Comparison of ENCODE assay signal across 1 cellular context in genomic region chr5:141521244-141521781, GRCh38.
TF ChIP-seq lines count a peak whose summit lies in the region.

No MANE protein-coding gene starts in this region.

TF ChIP-seq in HCT116, 20 proteins besides CTCF, POLR2A, EP300 and RAD21 (continued from another document):
- TF ChIP-seq, protein P1, sequence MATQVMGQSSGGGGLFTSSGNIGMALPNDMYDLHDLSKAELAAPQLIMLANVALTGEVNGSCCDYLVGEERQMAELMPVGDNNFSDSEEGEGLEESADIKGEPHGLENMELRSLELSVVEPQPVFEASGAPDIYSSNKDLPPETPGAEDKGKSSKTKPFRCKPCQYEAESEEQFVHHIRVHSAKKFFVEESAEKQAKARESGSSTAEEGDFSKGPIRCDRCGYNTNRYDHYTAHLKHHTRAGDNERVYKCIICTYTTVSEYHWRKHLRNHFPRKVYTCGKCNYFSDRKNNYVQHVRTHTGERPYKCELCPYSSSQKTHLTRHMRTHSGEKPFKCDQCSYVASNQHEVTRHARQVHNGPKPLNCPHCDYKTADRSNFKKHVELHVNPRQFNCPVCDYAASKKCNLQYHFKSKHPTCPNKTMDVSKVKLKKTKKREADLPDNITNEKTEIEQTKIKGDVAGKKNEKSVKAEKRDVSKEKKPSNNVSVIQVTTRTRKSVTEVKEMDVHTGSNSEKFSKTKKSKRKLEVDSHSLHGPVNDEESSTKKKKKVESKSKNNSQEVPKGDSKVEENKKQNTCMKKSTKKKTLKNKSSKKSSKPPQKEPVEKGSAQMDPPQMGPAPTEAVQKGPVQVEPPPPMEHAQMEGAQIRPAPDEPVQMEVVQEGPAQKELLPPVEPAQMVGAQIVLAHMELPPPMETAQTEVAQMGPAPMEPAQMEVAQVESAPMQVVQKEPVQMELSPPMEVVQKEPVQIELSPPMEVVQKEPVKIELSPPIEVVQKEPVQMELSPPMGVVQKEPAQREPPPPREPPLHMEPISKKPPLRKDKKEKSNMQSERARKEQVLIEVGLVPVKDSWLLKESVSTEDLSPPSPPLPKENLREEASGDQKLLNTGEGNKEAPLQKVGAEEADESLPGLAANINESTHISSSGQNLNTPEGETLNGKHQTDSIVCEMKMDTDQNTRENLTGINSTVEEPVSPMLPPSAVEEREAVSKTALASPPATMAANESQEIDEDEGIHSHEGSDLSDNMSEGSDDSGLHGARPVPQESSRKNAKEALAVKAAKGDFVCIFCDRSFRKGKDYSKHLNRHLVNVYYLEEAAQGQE (IDR thresholded peaks at IDR 0.05; ENCODE audit: low read depth), result no peak
- peak; percentile 70 for TF ChIP-seq ZBTB33 (IDR thresholded peaks at IDR 0.05; ENCODE audit: extremely low read depth, insufficient replicate concordance, low read length)
- no peak for TF ChIP-seq TCF7L2 (IDR thresholded peaks at IDR 0.05; ENCODE audit: borderline replicate concordance, extremely low read depth, insufficient read depth, insufficient read length)
- TF ChIP-seq SP1 (IDR thresholded peaks at IDR 0.05; ENCODE audit: low read depth), result peak; percentile 98
- peak; percentile 69; the same call in 1 of the 2 replicates for TF ChIP-seq POLR2AphosphoS5 (IDR thresholded peaks at IDR 0.05; ENCODE audit: low read depth, low read length)
- TF ChIP-seq FOSL1 (IDR thresholded peaks at IDR 0.05; ENCODE audit: low read depth), result peak; percentile 100
- no peak; the same call in 1 of the 2 replicates for TF ChIP-seq ELF1 (IDR thresholded peaks at IDR 0.05; ENCODE audit: borderline replicate concordance, low read depth)
- TF ChIP-seq YY1 (IDR thresholded peaks at IDR 0.05; ENCODE audit: extremely low read depth, insufficient replicate concordance, low read depth, low read length), result no peak
- TF ChIP-seq EZH2 (IDR thresholded peaks at IDR 0.05), result no peak
- TF ChIP-seq ZFX (IDR thresholded peaks at IDR 0.05), result no peak
